Comparison of ENCODE assay signal across 30 cellular contexts in genomic region chr11:46628961-46629360, GRCh38.
"Had no signal": no experiment of that assay in that cellular context is flagged by ENCODE, and none has a peak within 500 bp of the region (broad histone marks: within the 10 kb centered on the region; RNA-seq: fewer than 3 reads in every experiment).

No MANE protein-coding gene starts in this region.

- H3K9ac ChIP-seq: neural progenitor cell, parathyroid adenoma had no signal

- H3K4me1 ChIP-seq: breast epithelium, foreskin keratinocyte, neural progenitor cell, parathyroid adenoma, psoas muscle, sigmoid colon had no signal

- H3K4me1 Mint-ChIP-seq: neural progenitor cell; stimulated activated memory B cell treated with anti-CD40 and anti-IgM and Interleukin-4, amounts not matched to agents 10 μg/mL and 1 μg/mL and 100 μg/mL, for 72 hours; stimulated activated naive CD8-positive, alpha-beta T cell treated with anti-CD3 and anti-CD28 coated beads, Interleukin-15, amount 100 ng/mL, for 72 hours had no signal

- H3K36me3 ChIP-seq: breast epithelium, neural progenitor cell had no signal

- H3K27me3 Mint-ChIP-seq: activated naive CD4-positive, alpha-beta T cell treated with anti-CD3 and anti-CD28 coated beads, Interleukin-2, amount 50 U/mL, for 24 hours; activated naive CD8-positive, alpha-beta T cell treated with anti-CD3 and anti-CD28 coated beads, Interleukin-2, amount 50 U/mL, for 24 hours; central memory CD8-positive, alpha-beta T cell; effector memory CD8-positive, alpha-beta T cell; naive thymus-derived CD8-positive, alpha-beta T cell; stimulated activated memory B cell treated with anti-CD40 and anti-IgM and Interleukin-4, amounts not matched to agents 10 μg/mL and 1 μg/mL and 100 μg/mL, for 72 hours; stimulated activated naive CD8-positive, alpha-beta T cell treated with anti-CD3 and anti-CD28 coated beads, Interleukin-15, amount 100 ng/mL, for 72 hours had no signal

- H3K9me3 ChIP-seq: breast epithelium, esophagus muscularis mucosa, heart left ventricle, psoas muscle, sigmoid colon, tibial artery had no signal

- H3K4me3 Mint-ChIP-seq: activated naive CD4-positive, alpha-beta T cell treated with anti-CD3 and anti-CD28 coated beads, Interleukin-2, amount 50 U/mL, for 24 hours; activated naive CD8-positive, alpha-beta T cell treated with anti-CD3 and anti-CD28 coated beads, Interleukin-2, amount 50 U/mL, for 24 hours; activated T-cell treated with anti-CD3 and anti-CD28 coated beads, Interleukin-2, amount 50 U/mL, for 4 hours; central memory CD8-positive, alpha-beta T cell; effector memory CD8-positive, alpha-beta T cell; naive thymus-derived CD8-positive, alpha-beta T cell; neural progenitor cell; stimulated activated memory B cell treated with anti-CD40 and anti-IgM and Interleukin-4, amounts not matched to agents 10 μg/mL and 1 μg/mL and 100 μg/mL, for 72 hours; stimulated activated naive CD8-positive, alpha-beta T cell treated with anti-CD3 and anti-CD28 coated beads, Interleukin-15, amount 100 ng/mL, for 72 hours had no signal

- H3K9me3 Mint-ChIP-seq: activated naive CD4-positive, alpha-beta T cell treated with anti-CD3 and anti-CD28 coated beads, Interleukin-2, amount 50 U/mL, for 24 hours; activated naive CD8-positive, alpha-beta T cell treated with anti-CD3 and anti-CD28 coated beads, Interleukin-2, amount 50 U/mL, for 24 hours; activated T-cell treated with anti-CD3 and anti-CD28 coated beads, Interleukin-2, amount 50 U/mL, for 4 hours; activated T-helper 2 cell treated with anti-CD3 and anti-CD28 coated beads, Interferon-gamma antibody, Interleukin-2, Interleukin-4, amounts not matched to agents 10 μg/mL and 5 μg/mL and 100 μg/mL, durations not matched to agents 14 hours and 24 hours and 36 hours; central memory CD8-positive, alpha-beta T cell; effector memory CD8-positive, alpha-beta T cell; naive thymus-derived CD8-positive, alpha-beta T cell; neural progenitor cell; stimulated activated memory B cell treated with anti-CD40 and anti-IgM and Interleukin-4, amounts not matched to agents 10 μg/mL and 1 μg/mL and 100 μg/mL, for 72 hours; stimulated activated naive CD8-positive, alpha-beta T cell treated with anti-CD3 and anti-CD28 coated beads, Interleukin-15, amount 100 ng/mL, for 72 hours had no signal

- H3K27ac Mint-ChIP-seq: activated naive CD4-positive, alpha-beta T cell treated with anti-CD3 and anti-CD28 coated beads, Interleukin-2, amount 50 U/mL, for 24 hours; activated naive CD8-positive, alpha-beta T cell treated with anti-CD3 and anti-CD28 coated beads, Interleukin-2, amount 50 U/mL, for 24 hours; activated T-helper 2 cell treated with anti-CD3 and anti-CD28 coated beads, Interferon-gamma antibody, Interleukin-2, Interleukin-4, amounts not matched to agents 10 μg/mL and 5 μg/mL and 100 μg/mL, durations not matched to agents 14 hours and 24 hours and 36 hours; effector memory CD8-positive, alpha-beta T cell; neural progenitor cell; stimulated activated memory B cell treated with anti-CD40 and anti-IgM and Interleukin-4, amounts not matched to agents 10 μg/mL and 1 μg/mL and 100 μg/mL, for 72 hours; stimulated activated naive CD8-positive, alpha-beta T cell treated with anti-CD3 and anti-CD28 coated beads, Interleukin-15, amount 100 ng/mL, for 72 hours had no signal

- H3K27ac ChIP-seq: breast epithelium, esophagus muscularis mucosa, foreskin keratinocyte, heart left ventricle, neural progenitor cell, parathyroid adenoma, psoas muscle, sigmoid colon, tibial artery had no signal

- H3K4me3 ChIP-seq: breast epithelium, esophagus muscularis mucosa, heart left ventricle, neural progenitor cell, psoas muscle, sigmoid colon, tibial artery had no signal

- DNase-seq: activated CD8-positive, alpha-beta memory T cell treated with anti-CD3 and anti-CD28 coated beads for 24 hours; activated naive CD8-positive, alpha-beta T cell treated with anti-CD3 and anti-CD28 coated beads, Interleukin-2, amount 50 U/mL, for 24 hours; activated T-cell treated with anti-CD3 and anti-CD28 coated beads, Interleukin-2, amount 50 U/mL, for 4 hours; amygdala; dermis blood vessel endothelial cell; effector memory CD8-positive, alpha-beta T cell; foreskin keratinocyte; heart left ventricle; hypothalamus; mammary epithelial cell; midbrain; naive thymus-derived CD8-positive, alpha-beta T cell; occipital lobe; psoas muscle; sigmoid colon; small intestine; stimulated activated CD4-positive, alpha-beta T cell treated with anti-CD3 and anti-CD28 coated beads, Interleukin-1b, Interleukin-23, amount 100 ng/mL, for 48 hours; stimulated activated CD4-positive, alpha-beta T cell treated with anti-CD3 and anti-CD28 coated beads, Interleukin-4, amount 100 ng/mL, for 4 hours; stimulated activated CD8-positive, alpha-beta memory T cell treated with anti-CD3 and anti-CD28 coated beads, Interleukin-4, amount 100 ng/mL, for 48 hours; stimulated activated naive CD8-positive, alpha-beta T cell treated with anti-CD3 and anti-CD28 coated beads, Interleukin-15, amount 100 ng/mL, for 72 hours; T-helper 2 cell; tibial artery had no signal

- ATAC-seq: activated naive CD8-positive, alpha-beta T cell treated with anti-CD3 and anti-CD28 coated beads, Interleukin-2, amount 50 U/mL, for 24 hours; activated T-cell treated with anti-CD3 and anti-CD28 coated beads, Interleukin-2, amount 50 U/mL, for 4 hours; effector memory CD8-positive, alpha-beta T cell; foreskin keratinocyte; naive thymus-derived CD8-positive, alpha-beta T cell; psoas muscle; stimulated activated memory B cell treated with anti-CD40 and anti-IgM and Interleukin-4, amounts not matched to agents 10 μg/mL and 1 μg/mL and 100 μg/mL, for 72 hours; stimulated activated naive CD8-positive, alpha-beta T cell treated with anti-CD3 and anti-CD28 coated beads, Interleukin-15, amount 100 ng/mL, for 72 hours had no signal

- H3K27me3 ChIP-seq: breast epithelium, esophagus muscularis mucosa, foreskin keratinocyte, heart left ventricle, neural progenitor cell, sigmoid colon, tibial artery had no signal

- H3K4me2 ChIP-seq: neural progenitor cell had no signal
